8 cellular contexts compared by ENCODE assay signal in genomic region chr3:106176734-106177133, GRCh38.
A peak's percentile ranks its signal among the peaks of the same experiment; 100 is the strongest.
DNase-seq lines count a peak whose midpoint lies in the region; ATAC-seq and TF ChIP-seq lines count a peak whose summit lies in the region.

No MANE protein-coding gene starts in this region.

- H3K27me3 ChIP-seq in tibial nerve: no peaks in the 10 kb centered on the region

- no peaks in the 10 kb centered on the region for H3K27me3 Mint-ChIP-seq in activated CD4-positive, alpha-beta memory T cell treated with anti-CD3 and anti-CD28 coated beads for 36 hours
- H3K27me3 Mint-ChIP-seq in memory B cell: no peaks in the 10 kb centered on the region

- H3K4me1 ChIP-seq in tibial nerve: peaks cover 0 to 8% (median 0%) of the 10 kb centered on the region in 4 donors

- no peaks in the 10 kb centered on the region for H3K9me3 Mint-ChIP-seq in activated CD4-positive, alpha-beta memory T cell treated with anti-CD3 and anti-CD28 coated beads for 36 hours
- H3K9me3 Mint-ChIP-seq in memory B cell: no peaks in the 10 kb centered on the region

- no peaks in the 10 kb centered on the region for H3K9me3 ChIP-seq in tibial nerve

- ATAC-seq in HG03460 (IDR thresholded peaks at IDR 0.05; ENCODE audit: unreplicated experiment) (peak; percentile 92), memory B cell (ENCODE audit: low read depth) (peak; percentile 76)

- CTCF ChIA-PET in activated CD4-positive, alpha-beta memory T cell treated with anti-CD3 and anti-CD28 coated beads for 36 hours (lab: Charles Lee): no interaction called here

- no peak for TF ChIP-seq EP300 in tibial nerve (IDR thresholded peaks at IDR 0.05)

- no peaks in the 10 kb centered on the region for H3K36me3 ChIP-seq in tibial nerve

- DNase-seq in activated CD4-positive, CD25-positive, alpha-beta regulatory T cell (lab: John Stamatoyannopoulos, UW): peak; percentile 2 to 11 (median 4)
- DNase-seq in activated CD4-positive, CD25-positive, alpha-beta regulatory T cell treated with anti-CD3 and anti-CD28 coated beads, Interleukin-2, amount 50 U/mL, for 72 hours: no peak
- DNase-seq in activated CD4-positive, alpha-beta memory T cell treated with anti-CD3 and anti-CD28 coated beads for 36 hours: peak; percentile 76
- DNase-seq in memory B cell (ENCODE audit: low spot score in 2 of 2): peak in 1 of 2 donors; percentile 2
- DNase-seq in NCI-H1694 (lab: John Stamatoyannopoulos, UW): no peak
- DNase-seq in tibial nerve (ENCODE audit: low spot score in 2 of 2): no peak
- DNase-seq in NCI-H226: no peak

- TF ChIP-seq CTCF in tibial nerve (IDR thresholded peaks at IDR 0.05): no peak

- peak overlapping the region in 1 of 4 donors; percentile 4 for H3K4me3 ChIP-seq in tibial nerve

- peak overlapping the region; percentile 51 for H3K4me3 Mint-ChIP-seq in activated CD4-positive, alpha-beta memory T cell treated with anti-CD3 and anti-CD28 coated beads for 36 hours
- H3K4me3 Mint-ChIP-seq in memory B cell: peak overlapping the region; percentile 74

- 29 to 39% methylated on average over 3 of the region's 3 CpGs for whole genome bisulfite sequencing in tibial nerve, 2 donors

- no peak for TF ChIP-seq POLR2A in tibial nerve (IDR thresholded peaks at IDR 0.05)

- H3K36me3 Mint-ChIP-seq in activated CD4-positive, alpha-beta memory T cell treated with anti-CD3 and anti-CD28 coated beads for 36 hours: peaks cover 2% of the 10 kb centered on the region
- H3K36me3 Mint-ChIP-seq in memory B cell: no peaks in the 10 kb centered on the region

- peak overlapping the region; percentile 87 for H3K27ac Mint-ChIP-seq in activated CD4-positive, alpha-beta memory T cell treated with anti-CD3 and anti-CD28 coated beads for 36 hours
- peak overlapping the region; percentile 89 for H3K27ac Mint-ChIP-seq in memory B cell

- POLR2A ChIA-PET in activated CD4-positive, alpha-beta memory T cell treated with anti-CD3 and anti-CD28 coated beads for 36 hours (lab: Charles Lee): interaction anchor here (1.3 to 2.1 kb wide), 2 partner anchors 298 to 310 kb away, joined by 4 to 6 read pairs; no protein-coding TSS in a partner anchor

- no peak overlapping the region for H3K27ac ChIP-seq in tibial nerve

- intact Hi-C loops in activated CD4-positive, alpha-beta memory T cell treated with anti-CD3 and anti-CD28 coated beads for 36 hours (cut with micrococcal nuclease): loop anchor here (1.0 to 10.0 kb wide), 15 partner anchors 8 to 808 kb away; partner anchors contain the start of gene CBLB

- H3K4me1 Mint-ChIP-seq in activated CD4-positive, alpha-beta memory T cell treated with anti-CD3 and anti-CD28 coated beads for 36 hours (ENCODE audit: low read depth): peaks cover 58% of the 10 kb centered on the region
- H3K4me1 Mint-ChIP-seq in memory B cell: peaks cover 22% of the 10 kb centered on the region

Comparison
In these comparisons a context has a peak if more than half of its experiments do, and no peak if none do; other contexts are left out.
1. DNase-seq: peak in activated CD4-positive, CD25-positive, alpha-beta regulatory T cell (4 of 4) and activated CD4-positive, alpha-beta memory T cell treated with anti-CD3 and anti-CD28 coated beads for 36 hours (single experiment); none in activated CD4-positive, CD25-positive, alpha-beta regulatory T cell treated with anti-CD3 and anti-CD28 coated beads, Interleukin-2, amount 50 U/mL, for 72 hours (single experiment), NCI-H1694 (single experiment), tibial nerve (0 of 2) and NCI-H226 (single experiment).